Comparison of ENCODE assay signal across 3 cellular contexts in the genomic region with DNA sequence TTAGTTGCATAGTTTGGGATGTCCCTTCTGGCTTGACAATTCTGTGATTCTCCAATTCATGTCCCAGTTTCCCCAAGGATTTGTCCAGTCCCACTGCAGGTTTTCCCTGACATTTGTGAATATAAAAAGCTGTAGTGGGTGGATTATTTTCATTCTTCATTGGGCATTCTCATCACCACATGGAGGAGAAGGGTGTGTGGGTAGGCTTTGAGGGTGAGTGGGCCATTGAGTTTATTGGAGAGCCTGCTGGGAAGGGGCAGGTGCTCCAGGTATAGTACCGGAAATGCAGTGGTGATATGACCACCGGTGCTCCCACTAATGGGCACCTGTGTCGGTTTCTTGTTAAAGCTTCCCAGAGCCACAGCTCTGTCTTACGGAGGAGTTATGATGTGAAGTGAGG.
"Had no signal": no experiment of that assay in that cellular context is flagged by ENCODE, and none has a peak within 500 bp of the region (broad histone marks: within the 10 kb centered on the region; RNA-seq: fewer than 3 reads in every experiment).

No MANE protein-coding gene starts in this region.

- DNase-seq: GDM1, GF-D8 had no signal

- H3K4me3 ChIP-seq: GM12878 had no signal

- ATAC-seq: GM12878 had no signal
